Comparison of ENCODE assay signal across 1 cellular context in genomic region chr7:143380264-143380645, GRCh38.
A peak's percentile ranks its signal among the peaks of the same experiment; 100 is the strongest.
TF ChIP-seq lines count a peak whose summit lies in the region.

No MANE protein-coding gene starts in this region.

TF ChIP-seq in SK-N-SH treated with all-trans-retinoic acid at 6 μM for 48 hours, 23 proteins besides CTCF, POLR2A, EP300 and RAD21 (continued from another document):
- TF ChIP-seq CSRNP3 (CRISPR knock-in tag; IDR thresholded peaks at IDR 0.05) (no peak), BACH2 (CRISPR knock-in tag; IDR thresholded peaks at IDR 0.05; ENCODE audit: borderline replicate concordance) (no peak), ISL1 (CRISPR knock-in tag; IDR thresholded peaks at IDR 0.05) (0 out of 2 replicates have a peak, but pooled peaks have one; percentile 2), ZNF565 (CRISPR knock-in tag; conservative IDR thresholded peaks at IDR 0.05; ENCODE audit: low read depth) (no peak), ZFP3 (CRISPR knock-in tag; IDR thresholded peaks at IDR 0.05) (no peak), ESRRG (CRISPR knock-in tag; IDR thresholded peaks at IDR 0.05) (no peak), SNAI2 (CRISPR knock-in tag; IDR thresholded peaks at IDR 0.05) (no peak), PPARA (CRISPR knock-in tag; IDR thresholded peaks at IDR 0.05; ENCODE audit: borderline replicate concordance) (no peak)
